ENCODE assay signal across 1 cellular context in the genomic region with DNA sequence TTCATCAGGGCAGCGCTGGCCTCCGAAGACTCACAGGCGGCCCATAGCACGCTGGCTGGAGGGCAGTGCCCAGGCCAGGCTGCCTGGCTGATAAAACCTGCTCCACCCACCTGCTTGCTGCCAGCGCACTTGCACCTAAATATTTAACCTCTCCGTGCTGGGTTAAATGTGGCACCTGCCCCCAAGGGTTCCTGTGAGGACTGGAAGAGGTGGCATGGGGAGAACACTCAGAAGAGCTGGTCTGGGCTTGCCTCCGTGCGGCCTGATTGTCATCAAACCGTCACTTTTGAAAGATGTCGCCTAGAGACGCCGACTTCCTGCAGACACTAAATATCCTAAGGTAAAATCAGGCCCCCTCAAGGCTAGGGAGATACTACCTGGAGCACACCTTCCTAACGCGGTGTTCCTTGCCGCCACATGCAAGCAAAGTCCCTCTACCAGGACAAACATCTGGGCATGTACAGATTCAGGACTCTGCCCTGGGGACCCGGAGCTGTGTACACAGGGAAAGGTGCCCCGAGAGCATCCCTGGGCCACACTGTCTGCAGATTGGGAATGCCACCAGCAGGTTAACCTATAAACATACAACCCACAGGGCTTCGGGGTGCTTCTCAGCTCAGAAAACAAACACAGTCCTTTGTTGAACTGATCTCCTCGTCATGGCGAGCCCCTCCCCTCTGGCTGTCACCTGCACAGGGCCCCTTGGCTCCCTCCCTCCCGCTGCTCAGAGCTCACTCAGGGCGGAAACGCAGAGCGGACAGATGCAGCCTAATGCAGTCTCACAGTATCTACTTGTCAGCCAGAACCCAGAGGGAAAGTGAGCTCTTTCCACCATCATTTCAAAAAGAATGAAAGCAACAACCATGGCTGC.
TF ChIP-seq lines count a peak whose summit lies in the region.

No MANE protein-coding gene starts in this region.

TF ChIP-seq in HepG2, 621 proteins besides CTCF, POLR2A, EP300 and RAD21 (continued from another document and continues in another):
- TF ChIP-seq DRAP1 (CRISPR knock-in tag; IDR thresholded peaks at IDR 0.05) (no peak), ZNF720 (CRISPR knock-in tag; IDR thresholded peaks at IDR 0.05) (no peak), FOXP1 (IDR thresholded peaks at IDR 0.05) (no peak), FOXP1 (CRISPR knock-in tag; IDR thresholded peaks at IDR 0.05) (peak; percentile 11; the same call in 1 of the 2 replicates), FOXA1 (IDR thresholded peaks at IDR 0.05) (no peak), FOXA1 (CRISPR knock-in tag; IDR thresholded peaks at IDR 0.05) (peak; percentile 68), PAXIP1 (CRISPR knock-in tag; conservative IDR thresholded peaks at IDR 0.05) (peak; percentile 45), DR1 (CRISPR knock-in tag; IDR thresholded peaks at IDR 0.05) (no peak), ZEB1 (IDR thresholded peaks at IDR 0.05; ENCODE audit: insufficient replicate concordance, low read depth) (peak; percentile 26), SATB2 (CRISPR knock-in tag; IDR thresholded peaks at IDR 0.05) (no peak), PHF8 (CRISPR knock-in tag; IDR thresholded peaks at IDR 0.05) (0 out of 2 replicates have a peak, but pooled peaks have one; percentile 20), FOXA3 (CRISPR knock-in tag; IDR thresholded peaks at IDR 0.05) (peak; percentile 63), HNRNPL (IDR thresholded peaks at IDR 0.05; ENCODE audit: low read depth, low read length) (0 out of 2 replicates have a peak, but pooled peaks have one; percentile 41), HOXA5 (CRISPR knock-in tag; IDR thresholded peaks at IDR 0.05) (no peak), HDAC1 (CRISPR knock-in tag; IDR thresholded peaks at IDR 0.05) (0 out of 2 replicates have a peak, but pooled peaks have one; percentile 30), ZKSCAN5 (CRISPR knock-in tag; IDR thresholded peaks at IDR 0.05) (no peak), DZIP1 (CRISPR knock-in tag; IDR thresholded peaks at IDR 0.05) (no peak), ZNF335 (CRISPR knock-in tag; IDR thresholded peaks at IDR 0.05) (no peak), RORA (CRISPR knock-in tag; IDR thresholded peaks at IDR 0.05) (no peak), ZNF30 (CRISPR knock-in tag; IDR thresholded peaks at IDR 0.05) (no peak), SMAD1 (CRISPR knock-in tag; IDR thresholded peaks at IDR 0.05; ENCODE audit: borderline replicate concordance, low read depth) (no peak), ZNF274 (CRISPR knock-in tag; IDR thresholded peaks at IDR 0.05) (0 out of 2 replicates have a peak, but pooled peaks have one; percentile 68), KMT2B (CRISPR knock-in tag; IDR thresholded peaks at IDR 0.05) (no peak), SOX6 (IDR thresholded peaks at IDR 0.05) (no peak), SOX6 (CRISPR knock-in tag; IDR thresholded peaks at IDR 0.05) (peak; percentile 57), XRCC5 (optimal IDR thresholded peaks at IDR 0.05; ENCODE audit: low read length) (peak; percentile 63), RXRB (CRISPR knock-in tag; IDR thresholded peaks at IDR 0.05; ENCODE audit: borderline replicate concordance) (no peak), ZNF24 (IDR thresholded peaks at IDR 0.05) (no peak), HOXA3 (CRISPR knock-in tag; IDR thresholded peaks at IDR 0.05) (peak; percentile 28; the same call in 1 of the 2 replicates), MED13 (CRISPR knock-in tag; IDR thresholded peaks at IDR 0.05) (no peak), CREB1 (IDR thresholded peaks at IDR 0.05) (no peak), CREB1 (CRISPR knock-in tag; IDR thresholded peaks at IDR 0.05) (peak; percentile 28; the same call in 1 of the 2 replicates)
- TF ChIP-seq, protein P1, sequence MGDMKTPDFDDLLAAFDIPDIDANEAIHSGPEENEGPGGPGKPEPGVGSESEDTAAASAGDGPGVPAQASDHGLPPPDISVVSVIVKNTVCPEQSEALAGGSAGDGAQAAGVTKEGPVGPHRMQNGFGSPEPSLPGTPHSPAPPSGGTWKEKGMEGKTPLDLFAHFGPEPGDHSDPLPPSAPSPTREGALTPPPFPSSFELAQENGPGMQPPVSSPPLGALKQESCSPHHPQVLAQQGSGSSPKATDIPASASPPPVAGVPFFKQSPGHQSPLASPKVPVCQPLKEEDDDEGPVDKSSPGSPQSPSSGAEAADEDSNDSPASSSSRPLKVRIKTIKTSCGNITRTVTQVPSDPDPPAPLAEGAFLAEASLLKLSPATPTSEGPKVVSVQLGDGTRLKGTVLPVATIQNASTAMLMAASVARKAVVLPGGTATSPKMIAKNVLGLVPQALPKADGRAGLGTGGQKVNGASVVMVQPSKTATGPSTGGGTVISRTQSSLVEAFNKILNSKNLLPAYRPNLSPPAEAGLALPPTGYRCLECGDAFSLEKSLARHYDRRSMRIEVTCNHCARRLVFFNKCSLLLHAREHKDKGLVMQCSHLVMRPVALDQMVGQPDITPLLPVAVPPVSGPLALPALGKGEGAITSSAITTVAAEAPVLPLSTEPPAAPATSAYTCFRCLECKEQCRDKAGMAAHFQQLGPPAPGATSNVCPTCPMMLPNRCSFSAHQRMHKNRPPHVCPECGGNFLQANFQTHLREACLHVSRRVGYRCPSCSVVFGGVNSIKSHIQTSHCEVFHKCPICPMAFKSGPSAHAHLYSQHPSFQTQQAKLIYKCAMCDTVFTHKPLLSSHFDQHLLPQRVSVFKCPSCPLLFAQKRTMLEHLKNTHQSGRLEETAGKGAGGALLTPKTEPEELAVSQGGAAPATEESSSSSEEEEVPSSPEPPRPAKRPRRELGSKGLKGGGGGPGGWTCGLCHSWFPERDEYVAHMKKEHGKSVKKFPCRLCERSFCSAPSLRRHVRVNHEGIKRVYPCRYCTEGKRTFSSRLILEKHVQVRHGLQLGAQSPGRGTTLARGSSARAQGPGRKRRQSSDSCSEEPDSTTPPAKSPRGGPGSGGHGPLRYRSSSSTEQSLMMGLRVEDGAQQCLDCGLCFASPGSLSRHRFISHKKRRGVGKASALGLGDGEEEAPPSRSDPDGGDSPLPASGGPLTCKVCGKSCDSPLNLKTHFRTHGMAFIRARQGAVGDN (CRISPR knock-in tag; IDR thresholded peaks at IDR 0.05): peak; percentile 54
- TF ChIP-seq, protein P2, sequence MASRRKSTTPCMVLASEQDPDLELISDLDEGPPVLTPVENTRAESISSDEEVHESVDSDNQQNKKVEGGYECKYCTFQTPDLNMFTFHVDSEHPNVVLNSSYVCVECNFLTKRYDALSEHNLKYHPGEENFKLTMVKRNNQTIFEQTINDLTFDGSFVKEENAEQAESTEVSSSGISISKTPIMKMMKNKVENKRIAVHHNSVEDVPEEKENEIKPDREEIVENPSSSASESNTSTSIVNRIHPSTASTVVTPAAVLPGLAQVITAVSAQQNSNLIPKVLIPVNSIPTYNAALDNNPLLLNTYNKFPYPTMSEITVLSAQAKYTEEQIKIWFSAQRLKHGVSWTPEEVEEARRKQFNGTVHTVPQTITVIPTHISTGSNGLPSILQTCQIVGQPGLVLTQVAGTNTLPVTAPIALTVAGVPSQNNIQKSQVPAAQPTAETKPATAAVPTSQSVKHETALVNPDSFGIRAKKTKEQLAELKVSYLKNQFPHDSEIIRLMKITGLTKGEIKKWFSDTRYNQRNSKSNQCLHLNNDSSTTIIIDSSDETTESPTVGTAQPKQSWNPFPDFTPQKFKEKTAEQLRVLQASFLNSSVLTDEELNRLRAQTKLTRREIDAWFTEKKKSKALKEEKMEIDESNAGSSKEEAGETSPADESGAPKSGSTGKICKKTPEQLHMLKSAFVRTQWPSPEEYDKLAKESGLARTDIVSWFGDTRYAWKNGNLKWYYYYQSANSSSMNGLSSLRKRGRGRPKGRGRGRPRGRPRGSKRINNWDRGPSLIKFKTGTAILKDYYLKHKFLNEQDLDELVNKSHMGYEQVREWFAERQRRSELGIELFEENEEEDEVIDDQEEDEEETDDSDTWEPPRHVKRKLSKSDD (CRISPR knock-in tag; IDR thresholded peaks at IDR 0.05; ENCODE audit: low read depth): 0 out of 2 replicates have a peak, but pooled peaks have one; percentile 33
- TF ChIP-seq, protein P3, sequence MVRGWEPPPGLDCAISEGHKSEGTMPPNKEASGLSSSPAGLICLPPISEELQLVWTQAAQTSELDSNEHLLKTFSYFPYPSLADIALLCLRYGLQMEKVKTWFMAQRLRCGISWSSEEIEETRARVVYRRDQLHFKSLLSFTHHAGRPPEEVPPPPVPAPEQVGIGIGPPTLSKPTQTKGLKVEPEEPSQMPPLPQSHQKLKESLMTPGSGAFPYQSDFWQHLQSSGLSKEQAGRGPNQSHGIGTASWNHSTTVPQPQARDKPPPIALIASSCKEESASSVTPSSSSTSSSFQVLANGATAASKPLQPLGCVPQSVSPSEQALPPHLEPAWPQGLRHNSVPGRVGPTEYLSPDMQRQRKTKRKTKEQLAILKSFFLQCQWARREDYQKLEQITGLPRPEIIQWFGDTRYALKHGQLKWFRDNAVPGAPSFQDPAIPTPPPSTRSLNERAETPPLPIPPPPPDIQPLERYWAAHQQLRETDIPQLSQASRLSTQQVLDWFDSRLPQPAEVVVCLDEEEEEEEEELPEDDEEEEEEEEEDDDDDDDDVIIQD (CRISPR knock-in tag; IDR thresholded peaks at IDR 0.05; ENCODE audit: low read depth): no peak
- TF ChIP-seq, protein P4, sequence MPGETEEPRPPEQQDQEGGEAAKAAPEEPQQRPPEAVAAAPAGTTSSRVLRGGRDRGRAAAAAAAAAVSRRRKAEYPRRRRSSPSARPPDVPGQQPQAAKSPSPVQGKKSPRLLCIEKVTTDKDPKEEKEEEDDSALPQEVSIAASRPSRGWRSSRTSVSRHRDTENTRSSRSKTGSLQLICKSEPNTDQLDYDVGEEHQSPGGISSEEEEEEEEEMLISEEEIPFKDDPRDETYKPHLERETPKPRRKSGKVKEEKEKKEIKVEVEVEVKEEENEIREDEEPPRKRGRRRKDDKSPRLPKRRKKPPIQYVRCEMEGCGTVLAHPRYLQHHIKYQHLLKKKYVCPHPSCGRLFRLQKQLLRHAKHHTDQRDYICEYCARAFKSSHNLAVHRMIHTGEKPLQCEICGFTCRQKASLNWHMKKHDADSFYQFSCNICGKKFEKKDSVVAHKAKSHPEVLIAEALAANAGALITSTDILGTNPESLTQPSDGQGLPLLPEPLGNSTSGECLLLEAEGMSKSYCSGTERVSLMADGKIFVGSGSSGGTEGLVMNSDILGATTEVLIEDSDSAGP (CRISPR knock-in tag; IDR thresholded peaks at IDR 0.05; ENCODE audit: borderline replicate concordance): 0 out of 2 replicates have a peak, but pooled peaks have one; percentile 30
- TF ChIP-seq, protein P5, sequence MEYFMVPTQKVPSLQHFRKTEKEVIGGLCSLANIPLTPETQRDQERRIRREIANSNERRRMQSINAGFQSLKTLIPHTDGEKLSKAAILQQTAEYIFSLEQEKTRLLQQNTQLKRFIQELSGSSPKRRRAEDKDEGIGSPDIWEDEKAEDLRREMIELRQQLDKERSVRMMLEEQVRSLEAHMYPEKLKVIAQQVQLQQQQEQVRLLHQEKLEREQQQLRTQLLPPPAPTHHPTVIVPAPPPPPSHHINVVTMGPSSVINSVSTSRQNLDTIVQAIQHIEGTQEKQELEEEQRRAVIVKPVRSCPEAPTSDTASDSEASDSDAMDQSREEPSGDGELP (IDR thresholded peaks at IDR 0.05; ENCODE audit: borderline replicate concordance, low read depth): peak; percentile 45; the same call in 1 of the 2 replicates
- TF ChIP-seq, protein P6, sequence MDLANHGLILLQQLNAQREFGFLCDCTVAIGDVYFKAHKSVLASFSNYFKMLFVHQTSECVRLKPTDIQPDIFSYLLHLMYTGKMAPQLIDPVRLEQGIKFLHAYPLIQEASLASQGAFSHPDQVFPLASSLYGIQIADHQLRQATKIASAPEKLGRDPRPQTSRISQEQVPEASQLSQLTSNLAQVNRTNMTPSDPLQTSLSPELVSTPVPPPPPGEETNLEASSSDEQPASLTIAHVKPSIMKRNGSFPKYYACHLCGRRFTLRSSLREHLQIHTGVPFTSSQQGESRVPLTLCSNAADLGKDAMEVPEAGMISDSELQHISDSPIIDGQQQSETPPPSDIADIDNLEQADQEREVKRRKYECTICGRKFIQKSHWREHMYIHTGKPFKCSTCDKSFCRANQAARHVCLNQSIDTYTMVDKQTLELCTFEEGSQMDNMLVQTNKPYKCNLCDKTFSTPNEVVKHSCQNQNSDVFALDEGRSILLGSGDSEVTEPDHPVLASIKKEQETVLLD (CRISPR knock-in tag; IDR thresholded peaks at IDR 0.05; ENCODE audit: low read depth): no peak
